ENCODE assay signal across 8 cellular contexts in genomic region chr7:29408841-29409243, GRCh38.
DNase-seq lines count a peak whose midpoint lies in the region; ATAC-seq lines count a peak whose summit lies in the region.

No MANE protein-coding gene starts in this region.

- no peak overlapping the region for H3K27ac ChIP-seq in SJCRH30

- H3K4me3 ChIP-seq in SJCRH30 = no peak overlapping the region

- intact Hi-C loops in left cardiac atrium (cut with DNase I) = loop anchor here (2.0 to 10.0 kb wide), 5 partner anchors 222 to 487 kb away; no protein-coding TSS in a partner anchor

- no peaks in the 10 kb centered on the region for H3K36me3 ChIP-seq in SJCRH30

- no peaks in the 10 kb centered on the region for H3K9me3 ChIP-seq in SJCRH30 (replicated peaks)

- H3K4me1 ChIP-seq in SJCRH30 = no peaks in the 10 kb centered on the region

- no peaks in the 10 kb centered on the region for H3K27me3 ChIP-seq in SJCRH30

- ATAC-seq in left cardiac atrium = peak; percentile 56 to 65
- no peak for ATAC-seq in GM21381 (IDR thresholded peaks at IDR 0.05; ENCODE audit: unreplicated experiment)

- DNase-seq in AG20443 (ENCODE audit: low spot score) (peak; percentile 83), GM19238 (ENCODE audit: insufficient read length, low spot score) (peak; percentile 35), M059J (ENCODE audit: low read depth) (peak; percentile 64), SJCRH30 (peak; percentile 64 to 91), amniotic epithelial cell (ENCODE audit: low read depth) (peak; percentile 36), left cardiac atrium (peak; percentile 28), renal cortical epithelial cell (ENCODE audit: low read depth) (peak; percentile 72)

Comparison
In these comparisons a context has a peak if more than half of its experiments do, and no peak if none do; other contexts are left out.
1. DNase-seq: peak in every context shown above with its lines; median percentile 83 in AG20443; 78 in SJCRH30; 72 in renal cortical epithelial cell; 64 in M059J; 36 in amniotic epithelial cell; 35 in GM19238; 28 in left cardiac atrium.